Comparison of ENCODE assay signal across 18 cellular contexts in genomic region chr13:75670496-75670895, GRCh38. TPM values are rescaled to one million over a fixed set of nuclear protein-coding genes. Genes with fewer than 3 reads are reported as not detected.
DNase-seq lines count a peak whose midpoint lies in the region; FAIRE-seq and TF ChIP-seq lines count a peak whose summit lies in the region.
"Had no signal": no experiment of that assay in that cellular context is flagged by ENCODE, and none has a peak within 500 bp of the region (broad histone marks: within the 10 kb centered on the region; RNA-seq: fewer than 3 reads in every experiment).

No MANE protein-coding gene starts in this region.

- peaks cover 8% of the 10 kb centered on the region for H3K4me1 ChIP-seq in fibroblast of lung (ENCODE audit: control insufficient read depth, extremely low read depth, insufficient read depth, low read length)
- H3K4me1 ChIP-seq in SJCRH30, result no peaks in the 10 kb centered on the region
- H3K4me1 ChIP-seq: BE2C had no signal

- no peaks in the 10 kb centered on the region for H3K27me3 ChIP-seq in fibroblast of lung (ENCODE audit: control insufficient read depth, insufficient read depth, low read length)
- H3K27me3 ChIP-seq in SJCRH30, result no peaks in the 10 kb centered on the region
- H3K27me3 ChIP-seq: BE2C had no signal

- H3K79me2 ChIP-seq in fibroblast of lung (ENCODE audit: control insufficient read depth, insufficient read depth, low read length), result peaks cover 91% of the 10 kb centered on the region

- H3K27ac ChIP-seq in fibroblast of lung (ENCODE audit: insufficient read depth, low read length) (no peak overlapping the region), SJCRH30 (no peak overlapping the region)

- no peak for TF ChIP-seq CTCF in fibroblast of lung (conservative IDR thresholded peaks at IDR 0.05 in 1 of 2, IDR thresholded peaks at IDR 0.05 in 1 of 2; ENCODE audit: low read depth in 1 of 2, low read length in 2 of 2)

- no peak for TF ChIP-seq POLR2A in GM12891 (IDR thresholded peaks at IDR 0.05; ENCODE audit: low read depth, low read length)

- H3K4me3 ChIP-seq in fibroblast of lung (replicated peaks in 1 of 4; ENCODE audit: control extremely low read depth in 1 of 4, insufficient read depth in 1 of 4, low read depth in 3 of 4, low read length in 4 of 4), result no peak overlapping the region
- H3K4me3 ChIP-seq in SJCRH30, result no peak overlapping the region

- H3K4me2 ChIP-seq in fibroblast of lung (ENCODE audit: extremely low read depth, insufficient read depth, low read length), result no peak overlapping the region

- H2AFZ ChIP-seq in fibroblast of lung (ENCODE audit: low read length), result no peak overlapping the region

- peak; percentile 67 for DNase-seq in EL
- peak; percentile 55 for DNase-seq in HT1080 (ENCODE audit: low read depth)
- DNase-seq in amniotic stem cell (lab: John Stamatoyannopoulos, UW), result peak; percentile 19
- DNase-seq in fibroblast of lung (ENCODE audit: low read depth in 2 of 2), result peak; percentile 23 to 32
- no peak for DNase-seq in activated CD4-positive, alpha-beta T cell treated with anti-CD3 and anti-CD28 coated beads, Interleukin-2, amount 50 U/mL, for 1 hour
- DNase-seq in activated naive CD4-positive, alpha-beta T cell treated with Interleukin-2 at 50 U/mL for 16 hours, result no peak
- no peak for DNase-seq in GM12891 (ENCODE audit: insufficient read length, low spot score)
- no peak for DNase-seq in SJCRH30
- DNase-seq: BE2C; CD4-positive, CD25-positive, alpha-beta regulatory T cell; COR-L47; MV-4-11; NCI-H187; NCI-H2107; NCI-H510A; NCI-H748 treated with DMSO at 0.1 percent for 48 hours; SHP77 treated with DMSO at 0.1 percent for 48 hours had no signal

- H4K20me1 ChIP-seq in fibroblast of lung (ENCODE audit: control insufficient read depth, extremely low read depth, insufficient read depth, low read length), result no peaks in the 10 kb centered on the region

- no peak overlapping the region for H3K9ac ChIP-seq in fibroblast of lung (ENCODE audit: insufficient read depth, low read length)

- H3K9me3 ChIP-seq in fibroblast of lung (ENCODE audit: control insufficient read depth, insufficient read depth, low read depth, low read length), result no peaks in the 10 kb centered on the region
- no peaks in the 10 kb centered on the region for H3K9me3 ChIP-seq in SJCRH30 (replicated peaks)
- H3K9me3 ChIP-seq: BE2C had no signal

- FAIRE-seq in GM12891 (lab: Jason Lieb, UNC), result no peak
- FAIRE-seq: A204.1 had no signal

- H3K36me3 ChIP-seq in fibroblast of lung (ENCODE audit: control insufficient read depth, insufficient read depth, low read length), result no peaks in the 10 kb centered on the region
- no peaks in the 10 kb centered on the region for H3K36me3 ChIP-seq in SJCRH30
- H3K36me3 ChIP-seq: BE2C had no signal

TF ChIP-seq in GM12891, 5 proteins besides CTCF, POLR2A, EP300 and RAD21:
- TF ChIP-seq TAF1 (IDR thresholded peaks at IDR 0.05; ENCODE audit: low read depth, low read length), result no peak
- TF ChIP-seq POLR2AphosphoS5 (IDR thresholded peaks at IDR 0.05; ENCODE audit: low read depth, low read length), result no peak
- TF ChIP-seq SPI1 (IDR thresholded peaks at IDR 0.05; ENCODE audit: low read depth, low read length), result no peak
- no peak for TF ChIP-seq PAX5 (IDR thresholded peaks at IDR 0.05; ENCODE audit: insufficient read depth, low read length, severe bottlenecking)
- no peak for TF ChIP-seq POU2F2 (IDR thresholded peaks at IDR 0.05; ENCODE audit: low read depth, low read length)
TF ChIP-seq in GM12891: peak in this region for 0.

RNA-seq across cellular contexts. Expression of gene LMO7, which starts 34.4 kb away (rescaled TPM):
- 47.1 and 58.1 TPM in 2 replicates for total RNA-seq in HT1080 (2014; rRNA removed; shearing (Covaris generic))
- 27.6 and 35.0 TPM in 2 replicates for polyA plus RNA-seq in HT1080 (2015; cell fraction: cytosol; rRNA removed)
- polyA plus RNA-seq in HT1080 (2015; cell fraction: nucleus; rRNA removed), result 357 and 363 TPM in 2 replicates
- total RNA-seq in fibroblast of lung, result 75.5 and 226 TPM in 2 replicates
- 71.9 and 116 TPM in 2 replicates for polyA plus RNA-seq in fibroblast of lung
- polyA plus RNA-seq in fibroblast of lung (2012), result 176 and 211 TPM in 2 replicates
- 202 and 210 TPM in 2 replicates for polyA minus RNA-seq in fibroblast of lung (ENCODE audit: low replicate concordance)
- polyA plus RNA-seq in GM12891 (2012; ENCODE audit: low read depth, missing spikeins), result 84.3 TPM
- total RNA-seq in SJCRH30 (2014; rRNA removed; shearing (Covaris generic)), result 97.2 and 102 TPM in 2 replicates

Comparison
In these comparisons a context has a peak if more than half of its experiments do, and no peak if none do; other contexts are left out.
1. DNase-seq: peak in EL (single experiment), HT1080 (single experiment), amniotic stem cell (single experiment) and fibroblast of lung (2 of 2); none in activated CD4-positive, alpha-beta T cell treated with anti-CD3 and anti-CD28 coated beads, Interleukin-2, amount 50 U/mL, for 1 hour (single experiment), activated naive CD4-positive, alpha-beta T cell treated with Interleukin-2 at 50 U/mL for 16 hours (single experiment), GM12891 (single experiment) and SJCRH30 (0 of 2).